31 cellular contexts compared by ENCODE assay signal in the genomic region with DNA sequence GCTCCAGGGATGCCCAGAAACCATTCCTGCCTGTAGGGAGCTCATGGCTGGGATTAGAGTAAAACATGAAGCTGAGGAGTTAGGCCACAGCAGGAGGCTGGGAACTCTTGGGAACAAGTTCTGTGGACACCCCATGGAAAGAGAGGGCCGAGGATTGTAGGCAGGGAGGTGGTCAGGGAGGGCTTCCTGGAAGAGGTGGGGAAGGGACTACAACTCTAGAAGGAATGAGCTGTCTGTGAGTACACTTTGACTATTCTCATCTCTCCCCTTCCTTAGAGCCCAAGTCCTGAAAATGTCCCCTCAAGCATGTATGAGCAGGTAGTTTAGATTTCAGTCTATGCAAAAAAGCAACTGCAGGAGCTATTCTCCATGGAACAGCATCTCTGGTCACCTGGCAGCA.
DNase-seq lines count a peak whose midpoint lies in the region; ATAC-seq, FAIRE-seq and TF ChIP-seq lines count a peak whose summit lies in the region.
"Had no signal": no experiment of that assay in that cellular context is flagged by ENCODE, and none has a peak within 500 bp of the region (broad histone marks: within the 10 kb centered on the region; RNA-seq: fewer than 3 reads in every experiment).

No MANE protein-coding gene starts in this region.

- CTCF ChIA-PET in A549 (lab: Yijun Ruan, JAX), result interaction anchor here (0.6 to 1.4 kb wide), 7 partner anchors 16 to 181 kb away, joined by 3 to 4 read pairs (median 3); no protein-coding TSS in a partner anchor

- H3K9me3 ChIP-seq in A549 (no peaks in the 10 kb centered on the region), subcutaneous abdominal adipose tissue (ENCODE audit: control insufficient read depth in 5 of 5, low read length in 5 of 5) (no peaks in the 10 kb centered on the region)
- H3K9me3 ChIP-seq: ascending aorta, right lobe of liver, stomach had no signal

- TF ChIP-seq RAD21 in A549 (conservative IDR thresholded peaks at IDR 0.05 in 1 of 2, IDR thresholded peaks at IDR 0.05 in 1 of 2), result no peak

- no peaks in the 10 kb centered on the region for H3K36me3 ChIP-seq in subcutaneous abdominal adipose tissue (ENCODE audit: control insufficient read depth in 5 of 5, insufficient read depth in 5 of 5, low read length in 5 of 5)
- H3K36me3 ChIP-seq: ascending aorta, right lobe of liver, stomach had no signal

- 21% methylated on average over 1 of the region's 1 CpG for WGBS in A549 (ENCODE audit: missing lambda C conversion rate)

- peaks cover 41% of the 10 kb centered on the region for H3K4me1 Mint-ChIP-seq in brain
- no peaks in the 10 kb centered on the region for H3K4me1 Mint-ChIP-seq in nephron progenitor cell
- H3K4me1 Mint-ChIP-seq: activated naive CD8-positive, alpha-beta T cell treated with anti-CD3 and anti-CD28 coated beads, Interleukin-2, amount 10 ng/mL, durations not matched to agents 7 days and 5 days; CD8-positive, alpha-beta memory T cell had no signal

- no peak overlapping the region for H3K4me2 ChIP-seq in A549
- H3K4me2 ChIP-seq: hepatocyte had no signal

- H3K27ac Mint-ChIP-seq in brain (peak overlapping the region in 4 of 5 experiments; percentile 11 to 90 (median 75)), nephron progenitor cell (no peak overlapping the region)
- H3K27ac Mint-ChIP-seq: activated naive CD8-positive, alpha-beta T cell treated with anti-CD3 and anti-CD28 coated beads, Interleukin-2, amount 10 ng/mL, durations not matched to agents 7 days and 5 days; CD8-positive, alpha-beta memory T cell; dendritic cell treated with granulocyte-macrophage colony-stimulating factor and Interleukin-4, amounts not matched to agents 40 ng/mL and 50 ng/mL, for 4 days had no signal

- H3K4me3 ChIP-seq in A549 (no peak overlapping the region), subcutaneous abdominal adipose tissue (ENCODE audit: low read depth in 1 of 5, low read length in 5 of 5) (no peak overlapping the region)
- H3K4me3 ChIP-seq: hepatocyte, lung, right lobe of liver, SK-N-MC, stomach had no signal

- H3K4me3 Mint-ChIP-seq in brain (peak overlapping the region in 1 of 5 experiments; percentile 42), nephron progenitor cell (no peak overlapping the region)
- H3K4me3 Mint-ChIP-seq: activated naive CD8-positive, alpha-beta T cell treated with anti-CD3 and anti-CD28 coated beads, Interleukin-2, amount 10 ng/mL, durations not matched to agents 7 days and 5 days; dendritic cell treated with granulocyte-macrophage colony-stimulating factor and Interleukin-4, amounts not matched to agents 40 ng/mL and 50 ng/mL, for 4 days had no signal

- H3K27ac ChIP-seq in A549, result no peak overlapping the region
- peak overlapping the region; percentile 42 for H3K27ac ChIP-seq in layer of hippocampus (ENCODE audit: low read depth, low read length)
- H3K27ac ChIP-seq in subcutaneous abdominal adipose tissue (ENCODE audit: low read depth, low read length), result peak overlapping the region; percentile 85
- H3K27ac ChIP-seq: foreskin keratinocyte, hepatocyte, SK-N-MC had no signal

- H3K27me3 Mint-ChIP-seq in brain (peaks cover 7% of the 10 kb centered on the region), nephron progenitor cell (ENCODE audit: low read depth, poor library complexity) (peaks cover 80% of the 10 kb centered on the region)

- no peaks in the 10 kb centered on the region for H3K4me1 ChIP-seq in A549
- H3K4me1 ChIP-seq in subcutaneous abdominal adipose tissue (ENCODE audit: control insufficient read depth in 5 of 5, insufficient read depth in 5 of 5, low read length in 5 of 5), result peaks cover 15 to 81% (median 49%) of the 10 kb centered on the region in 5 donors
- H3K4me1 ChIP-seq: foreskin keratinocyte had no signal

- POLR2A ChIA-PET in A549 (lab: Yijun Ruan, JAX), result no interaction called here

- H3K36me3 Mint-ChIP-seq in brain, result no peaks in the 10 kb centered on the region
- H3K36me3 Mint-ChIP-seq in nephron progenitor cell (ENCODE audit: low read depth), result no peaks in the 10 kb centered on the region
- H3K36me3 Mint-ChIP-seq: activated naive CD8-positive, alpha-beta T cell treated with anti-CD3 and anti-CD28 coated beads, Interleukin-2, amount 10 ng/mL, durations not matched to agents 7 days and 5 days; CD8-positive, alpha-beta memory T cell had no signal

- H3K9me3 Mint-ChIP-seq in brain, result peaks cover 0 to 13% (median 0%) of the 10 kb centered on the region in 5 experiments
- H3K9me3 Mint-ChIP-seq in nephron progenitor cell, result no peaks in the 10 kb centered on the region
- H3K9me3 Mint-ChIP-seq: activated naive CD8-positive, alpha-beta T cell treated with anti-CD3 and anti-CD28 coated beads, Interleukin-2, amount 10 ng/mL, durations not matched to agents 7 days and 5 days; CD8-positive, alpha-beta memory T cell; dendritic cell treated with granulocyte-macrophage colony-stimulating factor and Interleukin-4, amounts not matched to agents 40 ng/mL and 50 ng/mL, for 4 days had no signal

- TF ChIP-seq CTCF in A549 (IDR thresholded peaks at IDR 0.05), result no peak
- no peak for TF ChIP-seq CTCF in brain (conservative IDR thresholded peaks at IDR 0.05)
- TF ChIP-seq CTCF in nephron progenitor cell (IDR thresholded peaks at IDR 0.05), result no peak

- no peak for TF ChIP-seq EP300 in A549 (IDR thresholded peaks at IDR 0.05)

- DNase-seq in A549 (ENCODE audit: low read depth in 1 of 2, low spot score in 1 of 2) (no peak), nephron progenitor cell (no peak), 8988T (no peak)
- DNase-seq: activated CD4-positive, alpha-beta T cell treated with anti-CD3 and anti-CD28 coated beads, Interleukin-2, amount 50 U/mL, for 1 hour; activated CD4-positive, CD25-positive, alpha-beta regulatory T cell; activated effector memory CD4-positive, alpha-beta T cell treated with anti-CD3 and anti-CD28 coated beads, Interleukin-2, amount 50 U/mL, for 16 hours; activated naive CD8-positive, alpha-beta T cell treated with anti-CD3 and anti-CD28 coated beads, Interleukin-2, amount 10 ng/mL, durations not matched to agents 7 days and 5 days; activated T-cell treated with anti-CD3 and anti-CD28 coated beads, Interleukin-2, amount 50 U/mL, for 1 hour; CD8-positive, alpha-beta memory T cell; foreskin keratinocyte; kidney glomerular epithelial cell; MM.1S; NCI-H2029; NCI-H2227 treated with DMSO at 0.1 percent for 48 hours; NCI-H526 treated with DMSO at 0.1 percent for 48 hours; PC-3; stimulated activated CD4-positive, alpha-beta T cell treated with anti-CD3 and anti-CD28 coated beads, Interleukin-12 subunit alpha, Interleukin-12 subunit beta, amount 100 ng/mL, for 4 hours; stimulated activated CD4-positive, alpha-beta T cell treated with anti-CD3 and anti-CD28 coated beads, Interleukin-2, amount 100 ng/mL, for 48 hours; stomach; T-helper 1 cell had no signal

- peak overlapping the region in 1 of 5 donors; percentile 69 for H3K9ac ChIP-seq in subcutaneous abdominal adipose tissue (ENCODE audit: low read length in 5 of 5)

- 0 out of 6 replicates have a peak, but pooled peaks of 1 of the 2 experiments have one; percentile 10 for ATAC-seq in A549
- ATAC-seq in HG03565 (IDR thresholded peaks at IDR 0.05; ENCODE audit: unreplicated experiment), result no peak
- ATAC-seq in HG03097 (IDR thresholded peaks at IDR 0.05; ENCODE audit: low FRiP score, unreplicated experiment), result no peak

- H3K27me3 ChIP-seq in layer of hippocampus (ENCODE audit: control insufficient read depth, insufficient read depth, low read length) (no peaks in the 10 kb centered on the region), subcutaneous abdominal adipose tissue (ENCODE audit: control insufficient read depth in 5 of 5, insufficient read depth in 4 of 5, low read length in 5 of 5) (no peaks in the 10 kb centered on the region)
- H3K27me3 ChIP-seq: ascending aorta, hepatocyte, right lobe of liver had no signal

- FAIRE-seq in A549 (lab: Jason Lieb, UNC), result no peak

- TF ChIP-seq POLR2A in A549 (IDR thresholded peaks at IDR 0.05; ENCODE audit: low read length), result no peak

TF ChIP-seq in A549, 52 proteins besides CTCF, POLR2A, EP300 and RAD21:
- peak; percentile 68 for TF ChIP-seq ZFP36 (IDR thresholded peaks at IDR 0.05; ENCODE audit: borderline replicate concordance, partially characterized antibody)
- TF ChIP-seq, protein P1, sequence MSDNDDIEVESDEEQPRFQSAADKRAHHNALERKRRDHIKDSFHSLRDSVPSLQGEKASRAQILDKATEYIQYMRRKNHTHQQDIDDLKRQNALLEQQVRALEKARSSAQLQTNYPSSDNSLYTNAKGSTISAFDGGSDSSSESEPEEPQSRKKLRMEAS (IDR thresholded peaks at IDR 0.05), result no peak

Comparison
In these comparisons a context has a peak if more than half of its experiments do, and no peak if none do; other contexts are left out.
1. H3K27ac ChIP-seq: peak in layer of hippocampus (single experiment) and subcutaneous abdominal adipose tissue (single experiment); none in A549 (0 of 2).